ENCODE assay signal across 8 cellular contexts in genomic region chrX:25523574-25523973, GRCh38.
DNase-seq lines count a peak whose midpoint lies in the region; ATAC-seq and TF ChIP-seq lines count a peak whose summit lies in the region.

No MANE protein-coding gene starts in this region.

- no peak overlapping the region for H3K4me3 ChIP-seq in epithelial cell of proximal tubule (ENCODE audit: low read depth, low read length)

- DNase-seq in NCI-H748 (lab: John Stamatoyannopoulos, UW; ENCODE audit: unreplicated experiment) (peak; percentile 59), epithelial cell of proximal tubule (ENCODE audit: low read depth) (no peak), retina (peak; percentile 44)

- ATAC-seq in GM18870 (IDR thresholded peaks at IDR 0.05; ENCODE audit: unreplicated experiment): peak; percentile 48
- no peak for ATAC-seq in GM19328 (IDR thresholded peaks at IDR 0.05; ENCODE audit: unreplicated experiment)
- ATAC-seq in GM18907 (IDR thresholded peaks at IDR 0.05; ENCODE audit: unreplicated experiment): no peak
- ATAC-seq in HG03457 (IDR thresholded peaks at IDR 0.05; ENCODE audit: unreplicated experiment): no peak

- TF ChIP-seq CTCF in 22Rv1 (IDR thresholded peaks at IDR 0.05) (peak; percentile 47), epithelial cell of proximal tubule (conservative IDR thresholded peaks at IDR 0.05; ENCODE audit: low read depth, low read length) (peak; percentile 48)

- H3K27ac ChIP-seq in 22Rv1: no peak overlapping the region
